2 cellular contexts compared by ENCODE assay signal in genomic region chr4:31545330-31545729, GRCh38.
TF ChIP-seq lines count a peak whose summit lies in the region.

No MANE protein-coding gene starts in this region.

TF ChIP-seq in GM23338, 12 proteins besides CTCF, POLR2A, EP300 and RAD21 (continued from another document):
- TF ChIP-seq REST (IDR thresholded peaks at IDR 0.05; ENCODE audit: unreplicated experiment) (no peak), ZNF462 (CRISPR knock-in tag; IDR thresholded peaks at IDR 0.05) (no peak), NANOG (IDR thresholded peaks at IDR 0.05; ENCODE audit: borderline replicate concordance) (no peak), CREB1 (CRISPR knock-in tag; IDR thresholded peaks at IDR 0.05; ENCODE audit: low read depth) (no peak)

TF ChIP-seq in HCT116, 20 proteins besides CTCF, POLR2A, EP300 and RAD21 (continued from another document):
- TF ChIP-seq REST (IDR thresholded peaks at IDR 0.05; ENCODE audit: low read depth), result no peak
TF ChIP-seq in HCT116: peak in this region for 0.
